ENCODE assay signal across 1 cellular context in genomic region chr16:86574646-86575045, GRCh38.
A peak's percentile ranks its signal among the peaks of the same experiment; 100 is the strongest.
TF ChIP-seq lines count a peak whose summit lies in the region.

No MANE protein-coding gene starts in this region.

TF ChIP-seq in GM23338, 12 proteins besides CTCF, POLR2A, EP300 and RAD21:
- no peak for TF ChIP-seq EZH2phosphoT487 (IDR thresholded peaks at IDR 0.05; ENCODE audit: unreplicated experiment)
- TF ChIP-seq NANOG (IDR thresholded peaks at IDR 0.05; ENCODE audit: borderline replicate concordance) = no peak
- TF ChIP-seq EZH2 (IDR thresholded peaks at IDR 0.05; ENCODE audit: low read depth, unreplicated experiment) = peak; percentile 53
